1 cellular context compared by ENCODE assay signal in the genomic region with DNA sequence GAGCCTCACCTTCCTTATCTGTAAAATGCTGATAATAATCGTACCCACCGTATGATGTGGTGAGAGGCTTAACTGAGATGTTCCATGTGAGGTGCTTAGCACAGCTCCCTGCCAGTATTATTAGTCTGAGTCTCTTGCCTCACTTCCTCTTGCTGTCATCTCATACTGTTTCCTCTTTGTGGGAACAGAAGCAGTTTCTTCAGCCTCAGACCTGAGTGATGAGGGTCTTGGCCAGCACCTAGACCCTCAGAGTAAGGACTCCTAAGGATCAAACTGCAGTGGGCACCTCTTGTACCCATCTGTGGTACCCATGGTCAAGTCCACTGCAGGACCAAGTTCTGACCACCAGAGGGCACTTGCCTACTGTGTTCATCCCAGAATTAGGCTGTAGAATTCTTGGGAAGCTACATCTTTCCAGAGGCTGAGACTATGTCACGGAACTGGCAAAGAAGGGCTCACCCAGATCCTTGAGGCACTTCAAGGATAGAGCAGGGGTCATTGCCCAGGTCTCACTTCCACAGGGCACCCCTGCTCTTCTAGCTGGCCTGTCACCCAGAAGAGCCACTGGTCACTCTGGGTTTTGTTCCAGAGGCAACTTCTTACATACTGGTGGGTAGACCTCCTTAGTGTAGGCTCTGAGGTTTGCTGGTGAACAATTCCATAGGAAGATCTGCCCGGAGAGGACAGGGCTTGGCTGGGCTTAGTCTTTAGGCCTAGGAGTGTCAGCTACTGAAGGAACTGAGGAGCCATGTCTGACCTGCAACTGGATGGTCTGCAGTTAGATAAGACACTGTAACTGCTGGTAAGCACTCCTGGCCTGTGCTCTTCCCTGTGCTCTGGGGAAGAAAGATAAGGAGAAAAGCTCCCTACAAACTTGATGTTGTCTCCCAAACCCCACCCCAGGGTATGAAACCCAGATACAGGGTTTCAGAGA.
A peak's percentile ranks its signal among the peaks of the same experiment; 100 is the strongest.
TF ChIP-seq lines count a peak whose summit lies in the region.

No MANE protein-coding gene starts in this region.

TF ChIP-seq in HepG2, 621 proteins besides CTCF, POLR2A, EP300 and RAD21 (continued from another document and continues in another):
- no peak for TF ChIP-seq ZBTB10 (CRISPR knock-in tag; IDR thresholded peaks at IDR 0.05; ENCODE audit: borderline replicate concordance)
- TF ChIP-seq HIVEP1 (CRISPR knock-in tag; IDR thresholded peaks at IDR 0.05): 0 out of 2 replicates have a peak, but pooled peaks have one; percentile 36
- no peak for TF ChIP-seq ZBTB26 (CRISPR knock-in tag; IDR thresholded peaks at IDR 0.05; ENCODE audit: borderline replicate concordance)
- TF ChIP-seq SMAD9 (CRISPR knock-in tag; IDR thresholded peaks at IDR 0.05): peak; percentile 70; the same call in 1 of the 2 replicates
- TF ChIP-seq RBM39 (IDR thresholded peaks at IDR 0.05; ENCODE audit: low read depth, low read length, poor library complexity, severe bottlenecking): no peak
- no peak for TF ChIP-seq ISL2 (CRISPR knock-in tag; IDR thresholded peaks at IDR 0.05)
- no peak; the same call in 1 of the 2 replicates for TF ChIP-seq MYNN (CRISPR knock-in tag; IDR thresholded peaks at IDR 0.05; ENCODE audit: low read depth)
- TF ChIP-seq NFYC (CRISPR knock-in tag; IDR thresholded peaks at IDR 0.05): no peak
- no peak for TF ChIP-seq TARDBP (CRISPR knock-in tag; IDR thresholded peaks at IDR 0.05)
- no peak for TF ChIP-seq ZNF407 (CRISPR knock-in tag; IDR thresholded peaks at IDR 0.05; ENCODE audit: not compliant biosample characterization)
- TF ChIP-seq ZNF10 (CRISPR knock-in tag; IDR thresholded peaks at IDR 0.05; ENCODE audit: borderline replicate concordance, low read depth): no peak
- TF ChIP-seq, protein P1, sequence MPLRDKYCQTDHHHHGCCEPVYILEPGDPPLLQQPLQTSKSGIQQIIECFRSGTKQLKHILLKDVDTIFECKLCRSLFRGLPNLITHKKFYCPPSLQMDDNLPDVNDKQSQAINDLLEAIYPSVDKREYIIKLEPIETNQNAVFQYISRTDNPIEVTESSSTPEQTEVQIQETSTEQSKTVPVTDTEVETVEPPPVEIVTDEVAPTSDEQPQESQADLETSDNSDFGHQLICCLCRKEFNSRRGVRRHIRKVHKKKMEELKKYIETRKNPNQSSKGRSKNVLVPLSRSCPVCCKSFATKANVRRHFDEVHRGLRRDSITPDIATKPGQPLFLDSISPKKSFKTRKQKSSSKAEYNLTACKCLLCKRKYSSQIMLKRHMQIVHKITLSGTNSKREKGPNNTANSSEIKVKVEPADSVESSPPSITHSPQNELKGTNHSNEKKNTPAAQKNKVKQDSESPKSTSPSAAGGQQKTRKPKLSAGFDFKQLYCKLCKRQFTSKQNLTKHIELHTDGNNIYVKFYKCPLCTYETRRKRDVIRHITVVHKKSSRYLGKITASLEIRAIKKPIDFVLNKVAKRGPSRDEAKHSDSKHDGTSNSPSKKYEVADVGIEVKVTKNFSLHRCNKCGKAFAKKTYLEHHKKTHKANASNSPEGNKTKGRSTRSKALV (CRISPR knock-in tag; IDR thresholded peaks at IDR 0.05): no peak
- TF ChIP-seq ZNF598 (CRISPR knock-in tag; IDR thresholded peaks at IDR 0.05; ENCODE audit: borderline replicate concordance): 0 out of 2 replicates have a peak, but pooled peaks have one; percentile 18
- no peak for TF ChIP-seq ZNF558 (CRISPR knock-in tag; IDR thresholded peaks at IDR 0.05; ENCODE audit: borderline replicate concordance)
- TF ChIP-seq KLF16 (CRISPR knock-in tag; IDR thresholded peaks at IDR 0.05): no peak
- TF ChIP-seq, protein P2, sequence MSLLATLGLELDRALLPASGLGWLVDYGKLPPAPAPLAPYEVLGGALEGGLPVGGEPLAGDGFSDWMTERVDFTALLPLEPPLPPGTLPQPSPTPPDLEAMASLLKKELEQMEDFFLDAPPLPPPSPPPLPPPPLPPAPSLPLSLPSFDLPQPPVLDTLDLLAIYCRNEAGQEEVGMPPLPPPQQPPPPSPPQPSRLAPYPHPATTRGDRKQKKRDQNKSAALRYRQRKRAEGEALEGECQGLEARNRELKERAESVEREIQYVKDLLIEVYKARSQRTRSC (CRISPR knock-in tag; IDR thresholded peaks at IDR 0.05; ENCODE audit: low read depth): no peak
- no peak for TF ChIP-seq ADNP (CRISPR knock-in tag; IDR thresholded peaks at IDR 0.05)
- TF ChIP-seq ATF6 (CRISPR knock-in tag; conservative IDR thresholded peaks at IDR 0.05): no peak
- no peak for TF ChIP-seq MTF1 (CRISPR knock-in tag; IDR thresholded peaks at IDR 0.05)
- no peak for TF ChIP-seq PAF1 (CRISPR knock-in tag; IDR thresholded peaks at IDR 0.05)
- TF ChIP-seq, protein P3, sequence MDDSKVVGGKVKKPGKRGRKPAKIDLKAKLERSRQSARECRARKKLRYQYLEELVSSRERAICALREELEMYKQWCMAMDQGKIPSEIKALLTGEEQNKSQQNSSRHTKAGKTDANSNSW (CRISPR knock-in tag; IDR thresholded peaks at IDR 0.05; ENCODE audit: borderline replicate concordance): no peak
- no peak for TF ChIP-seq NCOR1 (IDR thresholded peaks at IDR 0.05; ENCODE audit: borderline replicate concordance, low read length)
- TF ChIP-seq CENPT (CRISPR knock-in tag; IDR thresholded peaks at IDR 0.05; ENCODE audit: low read depth): no peak; the same call in 1 of the 2 replicates
- TF ChIP-seq SNAI1 (CRISPR knock-in tag; IDR thresholded peaks at IDR 0.05; ENCODE audit: borderline replicate concordance): no peak
- no peak for TF ChIP-seq ZNF777 (CRISPR knock-in tag; IDR thresholded peaks at IDR 0.05)
- 0 out of 2 replicates have a peak, but pooled peaks have one; percentile 12 for TF ChIP-seq NFE2 (CRISPR knock-in tag; IDR thresholded peaks at IDR 0.05)
- TF ChIP-seq ZNF589 (CRISPR knock-in tag; conservative IDR thresholded peaks at IDR 0.05): no peak; the same call in 1 of the 2 replicates
- TF ChIP-seq BCL6 (CRISPR knock-in tag; IDR thresholded peaks at IDR 0.05): peak; percentile 67
- TF ChIP-seq KDM4B (CRISPR knock-in tag; IDR thresholded peaks at IDR 0.05): no peak
- no peak for TF ChIP-seq ARHGAP35 (CRISPR knock-in tag; IDR thresholded peaks at IDR 0.05; ENCODE audit: borderline replicate concordance)
- TF ChIP-seq ZNF883 (CRISPR knock-in tag; IDR thresholded peaks at IDR 0.05; ENCODE audit: not compliant biosample characterization): no peak
- no peak for TF ChIP-seq HNF4G (IDR thresholded peaks at IDR 0.05; ENCODE audit: borderline replicate concordance, low read depth, low read length)
- peak; percentile 82 for TF ChIP-seq HNF4G (CRISPR knock-in tag; IDR thresholded peaks at IDR 0.05; ENCODE audit: borderline replicate concordance, low read depth)
- no peak for TF ChIP-seq POLR2AphosphoS2 (IDR thresholded peaks at IDR 0.05; ENCODE audit: low read depth, low read length)
- no peak for TF ChIP-seq YEATS4 (CRISPR knock-in tag; IDR thresholded peaks at IDR 0.05; ENCODE audit: borderline replicate concordance)
- TF ChIP-seq TP53 (CRISPR knock-in tag; conservative IDR thresholded peaks at IDR 0.05): no peak
- 0 out of 2 replicates have a peak, but pooled peaks have one; percentile 20 for TF ChIP-seq ZMYM4 (CRISPR knock-in tag; IDR thresholded peaks at IDR 0.05)
- TF ChIP-seq ZNF337 (CRISPR knock-in tag; IDR thresholded peaks at IDR 0.05; ENCODE audit: borderline replicate concordance, low read depth): no peak
- TF ChIP-seq TRAFD1 (CRISPR knock-in tag; IDR thresholded peaks at IDR 0.05; ENCODE audit: borderline replicate concordance): 0 out of 2 replicates have a peak, but pooled peaks have one; percentile 36
